8 cellular contexts compared by ENCODE assay signal in the genomic region with DNA sequence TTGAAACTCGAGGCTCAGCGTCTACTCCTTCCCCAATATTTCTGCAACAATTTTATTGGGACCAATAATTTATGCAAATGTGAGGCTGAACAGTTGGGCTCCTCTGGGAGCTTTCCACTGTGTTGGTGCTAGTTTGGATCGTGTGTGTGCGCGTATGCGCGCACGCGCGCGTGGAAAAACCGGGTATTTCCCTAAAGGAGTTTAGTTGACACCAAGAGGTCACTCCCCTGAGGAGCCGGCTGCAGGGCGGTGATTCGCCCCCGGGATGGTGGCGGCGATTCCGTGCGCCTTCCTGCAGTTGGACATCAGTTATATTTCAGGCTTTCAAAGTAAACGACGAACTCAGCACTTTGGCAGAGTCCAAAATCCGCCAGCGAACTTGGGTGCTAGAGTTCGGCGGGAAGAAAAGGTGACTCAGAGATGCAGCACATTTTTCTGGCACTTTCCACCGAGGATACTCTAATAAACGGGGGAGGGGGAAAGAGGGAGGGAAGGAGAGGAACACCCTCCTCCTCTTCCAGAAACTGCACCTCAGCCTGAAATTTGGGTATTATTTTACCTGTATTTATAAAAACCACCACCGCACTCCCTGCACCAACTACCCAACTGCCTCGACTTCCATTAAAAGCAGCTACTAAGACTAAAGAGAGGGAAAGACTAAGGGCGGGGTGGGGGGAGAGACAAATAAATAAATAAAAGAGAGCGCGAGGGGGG.
DNase-seq lines count a peak whose midpoint lies in the region; ATAC-seq and TF ChIP-seq lines count a peak whose summit lies in the region.

No MANE protein-coding gene starts in this region.

- H3F3A ChIP-seq in Loucy (ENCODE audit: low read depth) = peaks cover 6% of the 10 kb centered on the region; the same call in 1 of the 2 replicates

- H3K9me3 ChIP-seq in Loucy (ENCODE audit: insufficient read depth, low read depth, low read length) (no peaks in the 10 kb centered on the region), iPS DF 6.9 (ENCODE audit: control insufficient read depth, insufficient read depth, low read length) (no peaks in the 10 kb centered on the region)

- peak overlapping the region; percentile 77 for H3K4me2 ChIP-seq in Loucy (ENCODE audit: low read depth, low read length, poor library complexity, severe bottlenecking)

- H3K4me3 ChIP-seq in Loucy (ENCODE audit: low read length, poor library complexity, severe bottlenecking) = peak overlapping the region; percentile 84
- peak overlapping the region; percentile 42; the same call in 1 of the 2 replicates for H3K4me3 ChIP-seq in iPS DF 6.9 (ENCODE audit: low read length)
- H3K4me3 ChIP-seq in retinal pigment epithelial cell (ENCODE audit: low read length) = peak overlapping the region; percentile 85

- H3K36me3 ChIP-seq in Loucy (ENCODE audit: insufficient read depth, low read length) (no peaks in the 10 kb centered on the region), iPS DF 6.9 (ENCODE audit: control insufficient read depth, insufficient read depth, low read length) (no peaks in the 10 kb centered on the region)

- H3K9me2 ChIP-seq in Loucy (replicated peaks; ENCODE audit: low read depth, low read length) = no peaks in the 10 kb centered on the region

- DNase-seq in NCI-H526 (lab: John Stamatoyannopoulos, UW) (peak; percentile 32 to 77), NCI-H526 treated with DMSO at 0.1 percent for 48 hours (lab: John Stamatoyannopoulos, UW) (no peak), iPS DF 6.9 (ENCODE audit: low read depth, low spot score) (no peak), retinal pigment epithelial cell (ENCODE audit: low read depth) (no peak), GF-D8 (lab: John Stamatoyannopoulos, UW) (no peak)

- H3K4me1 ChIP-seq in Loucy (ENCODE audit: insufficient read depth, low read length, poor library complexity, severe bottlenecking) (peaks cover 12% of the 10 kb centered on the region), iPS DF 6.9 (ENCODE audit: control insufficient read depth, insufficient read depth, low read length) (peaks cover 4% of the 10 kb centered on the region; the same call in 1 of the 2 replicates)

- peak overlapping the region; percentile 91 for H3K9ac ChIP-seq in Loucy (ENCODE audit: low read depth, low read length, poor library complexity, severe bottlenecking)

- H3K27ac Mint-ChIP-seq in activated T-helper 17 cell treated with anti-CD3 and anti-CD28 coated beads, Interleukin-2, amount 50 U/mL, for 72 hours = no peak overlapping the region

- peak overlapping the region; percentile 100 for H2AFZ ChIP-seq in Loucy (ENCODE audit: low read length)

- H3K9me3 Mint-ChIP-seq in activated T-helper 17 cell treated with anti-CD3 and anti-CD28 coated beads, Interleukin-2, amount 50 U/mL, for 72 hours = no peaks in the 10 kb centered on the region

- peak overlapping the region; percentile 54 for H3K4me3 Mint-ChIP-seq in activated T-helper 17 cell treated with anti-CD3 and anti-CD28 coated beads, Interleukin-2, amount 50 U/mL, for 72 hours

- H3K36me3 Mint-ChIP-seq in activated T-helper 17 cell treated with anti-CD3 and anti-CD28 coated beads, Interleukin-2, amount 50 U/mL, for 72 hours (ENCODE audit: low read depth) = no peaks in the 10 kb centered on the region

- H3K27me3 Mint-ChIP-seq in activated T-helper 17 cell treated with anti-CD3 and anti-CD28 coated beads, Interleukin-2, amount 50 U/mL, for 72 hours = peaks cover 44% of the 10 kb centered on the region

- H3K27ac ChIP-seq in iPS DF 6.9 (ENCODE audit: low read length) = no peak overlapping the region

- ATAC-seq in activated T-helper 17 cell treated with anti-CD3 and anti-CD28 coated beads, Interleukin-2, amount 50 U/mL, for 72 hours (replicated peaks) = no peak
- ATAC-seq in HG02623 (IDR thresholded peaks at IDR 0.05; ENCODE audit: unreplicated experiment) = no peak

- H3K27me3 ChIP-seq in Loucy (ENCODE audit: insufficient read depth, low read length, poor library complexity, severe bottlenecking) (no peaks in the 10 kb centered on the region), iPS DF 6.9 (ENCODE audit: control insufficient read depth, insufficient read depth, low read length) (no peaks in the 10 kb centered on the region)

- no peaks in the 10 kb centered on the region for H4K20me1 ChIP-seq in Loucy (ENCODE audit: insufficient read depth, low read length, poor library complexity, severe bottlenecking)

- TF ChIP-seq CTCF in Loucy (conservative IDR thresholded peaks at IDR 0.05; ENCODE audit: low read length) (no peak), retinal pigment epithelial cell (conservative IDR thresholded peaks at IDR 0.05; ENCODE audit: low read depth, low read length) (no peak)

- no CpG with 5 or more reads among the region's 33 CpGs for WGBS in iPS DF 6.9 (ENCODE audit: insufficient coverage, insufficient read length)

- H3K79me2 ChIP-seq in Loucy (ENCODE audit: insufficient read depth, low read length) = no peaks in the 10 kb centered on the region

- H3K4me1 Mint-ChIP-seq in activated T-helper 17 cell treated with anti-CD3 and anti-CD28 coated beads, Interleukin-2, amount 50 U/mL, for 72 hours = no peaks in the 10 kb centered on the region

Comparison
In these comparisons a context has a peak if more than half of its experiments do, and no peak if none do; other contexts are left out.
1. DNase-seq: peak in NCI-H526 (2 of 2); none in NCI-H526 treated with DMSO at 0.1 percent for 48 hours (single experiment), iPS DF 6.9 (single experiment), retinal pigment epithelial cell (single experiment) and GF-D8 (single experiment).
2. Peak in every context shown above with its lines, with median percentiles within 50 percentile points of each other: H3K4me3 ChIP-seq.